Comparison of ENCODE assay signal across 1 cellular context in the genomic region with DNA sequence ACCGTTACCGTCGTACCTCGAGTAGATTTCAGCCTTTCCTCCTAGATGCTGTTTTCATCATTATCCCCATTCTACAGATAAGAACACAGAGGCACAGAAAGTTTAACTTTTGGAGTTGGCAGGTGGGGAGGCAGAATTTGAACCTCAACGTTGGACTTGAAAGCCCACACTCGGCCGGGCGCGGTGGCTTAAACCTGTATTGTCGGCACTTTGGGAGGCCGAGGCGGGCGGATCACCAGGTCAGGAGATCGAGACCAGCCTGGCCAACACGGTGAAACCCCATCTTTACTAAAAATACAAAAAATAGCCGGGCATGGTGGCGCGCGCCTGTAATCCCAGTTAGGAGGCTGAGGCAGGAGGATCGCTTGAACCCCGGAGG.
TF ChIP-seq lines count a peak whose summit lies in the region.

No MANE protein-coding gene starts in this region.

TF ChIP-seq in GM12878, 131 proteins besides CTCF, POLR2A, EP300 and RAD21:
- TF ChIP-seq SMARCA5 (IDR thresholded peaks at IDR 0.05) (0 out of 2 replicates have a peak, but pooled peaks have one; percentile 17), ATF7 (IDR thresholded peaks at IDR 0.05; ENCODE audit: low read depth) (no peak), TCF7 (IDR thresholded peaks at IDR 0.05; ENCODE audit: borderline replicate concordance) (no peak), ZNF207 (IDR thresholded peaks at IDR 0.05; ENCODE audit: borderline replicate concordance) (0 out of 2 replicates have a peak, but pooled peaks have one; percentile 35), BCL11A (IDR thresholded peaks at IDR 0.05; ENCODE audit: low read depth, low read length) (no peak), ZNF217 (IDR thresholded peaks at IDR 0.05) (peak; percentile 83; the same call in 1 of the 2 replicates), IKZF1 (conservative IDR thresholded peaks at IDR 0.05) (peak; percentile 17; the same call in 1 of the 2 replicates)
- TF ChIP-seq, protein P1, sequence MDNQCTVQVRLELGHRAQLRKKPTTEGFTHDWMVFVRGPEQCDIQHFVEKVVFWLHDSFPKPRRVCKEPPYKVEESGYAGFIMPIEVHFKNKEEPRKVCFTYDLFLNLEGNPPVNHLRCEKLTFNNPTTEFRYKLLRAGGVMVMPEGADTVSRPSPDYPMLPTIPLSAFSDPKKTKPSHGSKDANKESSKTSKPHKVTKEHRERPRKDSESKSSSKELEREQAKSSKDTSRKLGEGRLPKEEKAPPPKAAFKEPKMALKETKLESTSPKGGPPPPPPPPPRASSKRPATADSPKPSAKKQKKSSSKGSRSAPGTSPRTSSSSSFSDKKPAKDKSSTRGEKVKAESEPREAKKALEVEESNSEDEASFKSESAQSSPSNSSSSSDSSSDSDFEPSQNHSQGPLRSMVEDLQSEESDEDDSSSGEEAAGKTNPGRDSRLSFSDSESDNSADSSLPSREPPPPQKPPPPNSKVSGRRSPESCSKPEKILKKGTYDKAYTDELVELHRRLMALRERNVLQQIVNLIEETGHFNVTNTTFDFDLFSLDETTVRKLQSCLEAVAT (IDR thresholded peaks at IDR 0.05) = peak; percentile 93
- TF ChIP-seq, protein P2, sequence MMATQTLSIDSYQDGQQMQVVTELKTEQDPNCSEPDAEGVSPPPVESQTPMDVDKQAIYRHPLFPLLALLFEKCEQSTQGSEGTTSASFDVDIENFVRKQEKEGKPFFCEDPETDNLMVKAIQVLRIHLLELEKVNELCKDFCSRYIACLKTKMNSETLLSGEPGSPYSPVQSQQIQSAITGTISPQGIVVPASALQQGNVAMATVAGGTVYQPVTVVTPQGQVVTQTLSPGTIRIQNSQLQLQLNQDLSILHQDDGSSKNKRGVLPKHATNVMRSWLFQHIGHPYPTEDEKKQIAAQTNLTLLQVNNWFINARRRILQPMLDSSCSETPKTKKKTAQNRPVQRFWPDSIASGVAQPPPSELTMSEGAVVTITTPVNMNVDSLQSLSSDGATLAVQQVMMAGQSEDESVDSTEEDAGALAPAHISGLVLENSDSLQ (IDR thresholded peaks at IDR 0.05) = no peak
